20 cellular contexts compared by ENCODE assay signal in the genomic region with DNA sequence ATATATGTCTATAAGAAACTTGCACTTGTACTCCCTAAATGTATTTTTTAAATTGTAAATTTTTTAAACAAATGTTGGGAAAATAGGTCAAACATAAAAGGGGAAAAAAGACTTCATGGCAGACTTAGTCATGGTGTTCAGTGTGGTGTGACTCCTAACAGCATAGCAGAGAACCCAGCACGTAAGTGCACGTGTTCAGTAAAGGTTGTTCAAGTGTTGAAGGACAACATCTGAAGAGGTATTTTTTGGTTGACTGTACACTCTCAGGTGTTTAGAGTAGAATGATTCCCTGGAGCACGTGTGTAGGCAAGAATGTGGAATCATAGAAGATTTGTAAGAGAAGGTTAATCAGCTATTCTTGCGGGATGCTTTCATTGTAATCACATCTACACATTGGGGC.
DNase-seq lines count a peak whose midpoint lies in the region; FAIRE-seq and TF ChIP-seq lines count a peak whose summit lies in the region.
"Had no signal": no experiment of that assay in that cellular context is flagged by ENCODE, and none has a peak within 500 bp of the region (broad histone marks: within the 10 kb centered on the region; RNA-seq: fewer than 3 reads in every experiment).

No MANE protein-coding gene starts in this region.

- H3K4me1 ChIP-seq in HUES48 (ENCODE audit: control insufficient read depth, insufficient read depth, low read length) (peaks cover 64% of the 10 kb centered on the region), thyroid gland (peaks cover 38 to 51% of the 10 kb centered on the region in 2 donors)

- no peaks in the 10 kb centered on the region for H3K9me3 ChIP-seq in HUES48 (ENCODE audit: control insufficient read depth, insufficient read depth, low read length)
- no peaks in the 10 kb centered on the region for H3K9me3 ChIP-seq in thyroid gland
- H3K9me3 ChIP-seq: Caco-2 had no signal

- DNase-seq in bronchial epithelial cell (ENCODE audit: low read depth) = peak; percentile 47
- peak; percentile 51 for DNase-seq in iris pigment epithelial cell (ENCODE audit: low read depth)
- DNase-seq in thyroid gland = peak; percentile 16 to 27
- no peak for DNase-seq in GM12892 (ENCODE audit: insufficient read length)
- no peak for DNase-seq in NCI-H446 treated with DMSO at 0.1 percent for 48 hours (lab: John Stamatoyannopoulos, UW)
- no peak for DNase-seq in nucleus accumbens (lab: John Stamatoyannopoulos, UW)
- DNase-seq in activated CD8-positive, alpha-beta memory T cell treated with anti-CD3 and anti-CD28 coated beads for 24 hours = no peak
- DNase-seq: activated CD4-positive, alpha-beta T cell treated with anti-CD3 and anti-CD28 coated beads for 4 hours; activated CD8-positive, alpha-beta memory T cell treated with anti-CD3 and anti-CD28 coated beads, Interleukin-2, amount 50 U/mL, for 4 hours; activated effector memory CD4-positive, alpha-beta T cell treated with Interleukin-2 at 50 U/mL for 16 hours; AML-193; Caco-2; central memory CD4-positive, alpha-beta T cell; effector CD8-positive, alpha-beta T cell; Kasumi-1; NCI-H1105 treated with DMSO at 0.1 percent for 48 hours; NCI-H2171; right cardiac atrium; stimulated activated naive CD4-positive, alpha-beta T cell had no signal

- H3K36me3 ChIP-seq in HUES48 (ENCODE audit: control insufficient read depth, insufficient read depth, low read length) (peaks cover 28% of the 10 kb centered on the region), bronchial epithelial cell (ENCODE audit: control insufficient read depth, insufficient read depth, low read length) (peaks cover 5% of the 10 kb centered on the region), thyroid gland (no peaks in the 10 kb centered on the region)

- peak overlapping the region; percentile 38; the same call in 1 of the 2 replicates for H3K9ac ChIP-seq in HUES48 (ENCODE audit: low read depth, low read length)

- 48 to 49% methylated on average over 4 of the region's 4 CpGs for WGBS in thyroid gland, 2 donors

- intact Hi-C loops in thyroid gland (cut with DNase I) = loop anchor here (5.0 kb wide), 1 partner anchor 95 kb away; no protein-coding TSS in a partner anchor

- TF ChIP-seq POLR2A in thyroid gland (IDR thresholded peaks at IDR 0.05) (no peak), GM12892 (IDR thresholded peaks at IDR 0.05; ENCODE audit: low read depth, low read length) (no peak)

- no peaks in the 10 kb centered on the region for H3K27me3 ChIP-seq in HUES48 (ENCODE audit: control insufficient read depth, insufficient read depth, low read length)
- H3K27me3 ChIP-seq in bronchial epithelial cell (ENCODE audit: control insufficient read depth, insufficient read depth, low read length) = no peaks in the 10 kb centered on the region
- no peaks in the 10 kb centered on the region for H3K27me3 ChIP-seq in thyroid gland

- FAIRE-seq in bronchial epithelial cell (lab: Jason Lieb, UNC) (no peak), GM12892 (lab: Jason Lieb, UNC) (no peak)

- H3K27ac ChIP-seq in HUES48 (ENCODE audit: low read depth, low read length) = peak overlapping the region; percentile 96
- peak overlapping the region in 1 of 3 donors; percentile 73 for H3K27ac ChIP-seq in thyroid gland

- H3K4me3 ChIP-seq in HUES48 (ENCODE audit: low read depth, low read length) = no peak overlapping the region; the same call in 1 of the 2 replicates
- no peak overlapping the region for H3K4me3 ChIP-seq in bronchial epithelial cell (ENCODE audit: low read depth, low read length)
- no peak overlapping the region for H3K4me3 ChIP-seq in thyroid gland (replicated peaks in 1 of 3)

- TF ChIP-seq CTCF in bronchial epithelial cell (IDR thresholded peaks at IDR 0.05; ENCODE audit: insufficient read depth, low read length, severe bottlenecking) = no peak
- no peak for TF ChIP-seq CTCF in thyroid gland (IDR thresholded peaks at IDR 0.05)

Comparison
In these comparisons a context has a peak if more than half of its experiments do, and no peak if none do; other contexts are left out.
1. DNase-seq: peak in bronchial epithelial cell (single experiment), iris pigment epithelial cell (single experiment) and thyroid gland (2 of 2); none in GM12892 (single experiment), NCI-H446 treated with DMSO at 0.1 percent for 48 hours (single experiment), nucleus accumbens (0 of 56) and activated CD8-positive, alpha-beta memory T cell treated with anti-CD3 and anti-CD28 coated beads for 24 hours (single experiment).